ENCODE assay signal across 1 cellular context in genomic region chr21:43332461-43332860, GRCh38.
A peak's percentile ranks its signal among the peaks of the same experiment; 100 is the strongest.
TF ChIP-seq lines count a peak whose summit lies in the region.

No MANE protein-coding gene starts in this region.

TF ChIP-seq in HEK293, 187 proteins besides CTCF, POLR2A, EP300 and RAD21 (continued from another document):
- TF ChIP-seq ZBTB11 (tag by site-specific recombination; conservative IDR thresholded peaks at IDR 0.05; ENCODE audit: low read depth) (no peak), ZNF610 (tag by site-specific recombination; IDR thresholded peaks at IDR 0.05; ENCODE audit: borderline replicate concordance) (no peak), PRDM1 (tag by site-specific recombination; IDR thresholded peaks at IDR 0.05) (no peak), ZNF48 (tag by site-specific recombination; IDR thresholded peaks at IDR 0.05) (0 out of 2 replicates have a peak, but pooled peaks have one; percentile 50), ZNF624 (tag by site-specific recombination; IDR thresholded peaks at IDR 0.05) (no peak), KLF7 (tag by site-specific recombination; IDR thresholded peaks at IDR 0.05; ENCODE audit: borderline replicate concordance) (no peak)
TF ChIP-seq in HEK293: peak in this region for 6.
